ENCODE assay signal across 15 cellular contexts in the genomic region with DNA sequence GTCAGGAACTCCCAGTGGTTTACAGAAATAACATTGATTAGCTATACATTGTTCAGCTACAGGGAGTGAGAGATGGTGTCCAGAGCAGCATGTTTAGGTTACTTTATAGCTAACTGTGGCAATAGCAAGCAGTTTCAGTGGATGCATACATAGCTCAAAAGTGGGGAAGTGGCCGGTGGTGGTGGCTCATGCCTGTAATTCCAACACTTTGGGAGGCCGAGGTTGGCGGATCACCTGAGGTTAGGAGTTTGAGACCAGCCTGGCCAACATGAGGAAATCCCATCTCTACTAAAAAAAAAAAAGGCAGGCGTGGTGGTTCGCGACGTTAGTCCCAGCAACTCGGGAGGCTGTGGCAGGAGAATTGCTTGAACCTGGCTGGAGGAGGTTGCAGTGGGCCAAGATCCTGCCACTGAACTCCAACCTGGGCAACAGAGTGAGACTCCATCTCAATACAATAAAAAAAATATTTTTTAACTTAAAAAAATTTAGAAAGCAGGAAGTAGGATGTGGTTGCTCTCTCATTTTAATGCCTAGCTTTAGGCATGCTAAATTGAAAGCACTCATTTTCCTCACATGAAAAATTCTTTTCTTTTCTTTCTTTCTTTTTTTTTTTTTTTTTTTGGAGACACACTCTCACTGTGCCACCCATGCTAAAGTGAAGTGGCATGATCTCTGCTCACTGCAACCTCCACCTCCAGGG.
DNase-seq lines count a peak whose midpoint lies in the region; ATAC-seq and TF ChIP-seq lines count a peak whose summit lies in the region.
"Had no signal": no experiment of that assay in that cellular context is flagged by ENCODE, and none has a peak within 500 bp of the region (broad histone marks: within the 10 kb centered on the region; RNA-seq: fewer than 3 reads in every experiment).

No MANE protein-coding gene starts in this region.

- H3K27me3 ChIP-seq in CD8-positive, alpha-beta T cell (ENCODE audit: insufficient read depth, low read length) = no peaks in the 10 kb centered on the region
- H3K27me3 ChIP-seq in PC-3 (ENCODE audit: low read length) (no peaks in the 10 kb centered on the region), neural progenitor cell (no peaks in the 10 kb centered on the region), uterus (no peaks in the 10 kb centered on the region), SJCRH30 (no peaks in the 10 kb centered on the region)
- H3K27me3 ChIP-seq: body of pancreas had no signal

- no peaks in the 10 kb centered on the region for H3K27me3 Mint-ChIP-seq in CD8-positive, alpha-beta T cell (ENCODE audit: low read depth)
- H3K27me3 Mint-ChIP-seq in activated naive CD8-positive, alpha-beta T cell treated with anti-CD3 and anti-CD28 coated beads for 36 hours = no peaks in the 10 kb centered on the region
- no peaks in the 10 kb centered on the region for H3K27me3 Mint-ChIP-seq in neural progenitor cell (ENCODE audit: insufficient read depth, low read depth)

- CTCF ChIA-PET in CD8-positive, alpha-beta T cell (lab: Charles Lee) = interaction anchor here (1.1 to 2.8 kb wide), 4 partner anchors 9 to 28 kb away, joined by 3 to 12 read pairs (median 4); no protein-coding TSS in a partner anchor
- CTCF ChIA-PET in PC-3 (lab: Charles Lee) = no interaction called here

- H3F3A ChIP-seq in PC-3 (ENCODE audit: low read length, unreplicated experiment) = peaks cover 10% of the 10 kb centered on the region
- H3F3A ChIP-seq in neural progenitor cell (ENCODE audit: low read depth) = no peaks in the 10 kb centered on the region

- BruUV-seq in PC-3 (replicated peaks; lab: Mats Ljungman, UMichigan) = no TSS peak

- no peaks in the 10 kb centered on the region for H3K9me3 ChIP-seq in CD8-positive, alpha-beta T cell (ENCODE audit: low read length)
- H3K9me3 ChIP-seq in PC-3 (ENCODE audit: low read length) (no peaks in the 10 kb centered on the region), neural progenitor cell (ENCODE audit: low read depth) (no peaks in the 10 kb centered on the region), uterus (no peaks in the 10 kb centered on the region), SJCRH30 (replicated peaks) (no peaks in the 10 kb centered on the region)
- H3K9me3 ChIP-seq: body of pancreas had no signal

- intact Hi-C loops in CD8-positive, alpha-beta T cell (cut with DNase I, micrococcal nuclease) = loop anchor here (5.0 to 10.0 kb wide), 2 partner anchors 64 to 151 kb away; no protein-coding TSS in a partner anchor
- intact Hi-C loops in PC-3 (cut with micrococcal nuclease) = loop anchor here (10.0 kb wide), 1 partner anchor 151 kb away; no protein-coding TSS in a partner anchor
- intact Hi-C loops in uterus (cut with DNase I; ENCODE audit: low total_unique reads) = no loop called here

- H3K79me2 ChIP-seq in PC-3 (ENCODE audit: low read length) = no peaks in the 10 kb centered on the region
- no peaks in the 10 kb centered on the region for H3K79me2 ChIP-seq in neural progenitor cell (ENCODE audit: low read depth)

- H3K27ac ChIP-seq in CD8-positive, alpha-beta T cell (ENCODE audit: low read depth, low read length) = peak overlapping the region; percentile 68
- peak overlapping the region; percentile 80 for H3K27ac ChIP-seq in PC-3 (ENCODE audit: low read length)
- no peak overlapping the region for H3K27ac ChIP-seq in neural progenitor cell
- no peak overlapping the region for H3K27ac ChIP-seq in uterus
- no peak overlapping the region for H3K27ac ChIP-seq in SJCRH30
- H3K27ac ChIP-seq: body of pancreas had no signal

- no peaks in the 10 kb centered on the region for H3K9me3 Mint-ChIP-seq in CD8-positive, alpha-beta T cell
- no peaks in the 10 kb centered on the region for H3K9me3 Mint-ChIP-seq in activated naive CD8-positive, alpha-beta T cell treated with anti-CD3 and anti-CD28 coated beads for 36 hours
- no peaks in the 10 kb centered on the region for H3K9me3 Mint-ChIP-seq in neural progenitor cell
- H3K9me3 Mint-ChIP-seq: GM23338 had no signal

- H3K9ac ChIP-seq in PC-3 (ENCODE audit: low read length) (peak overlapping the region; percentile 37; the same call in 1 of the 2 replicates), neural progenitor cell (no peak overlapping the region)

- TF ChIP-seq CTCF in CD8-positive, alpha-beta T cell (IDR thresholded peaks at IDR 0.05) = no peak
- TF ChIP-seq CTCF in PC-3 (conservative IDR thresholded peaks at IDR 0.05; ENCODE audit: low read depth, low read length) (no peak), neural progenitor cell (IDR thresholded peaks at IDR 0.05) (no peak), uterus (IDR thresholded peaks at IDR 0.05) (no peak)

- H3K4me3 ChIP-seq in CD8-positive, alpha-beta T cell (ENCODE audit: low read depth, low read length) = peak overlapping the region; percentile 20
- H3K4me3 ChIP-seq in PC-3 (ENCODE audit: low read length) (no peak overlapping the region; the same call in 1 of the 2 replicates), neural progenitor cell (no peak overlapping the region), uterus (no peak overlapping the region), SJCRH30 (no peak overlapping the region)
- H3K4me3 ChIP-seq: body of pancreas, GM23338 had no signal

- H3K4me3 Mint-ChIP-seq in CD8-positive, alpha-beta T cell = peak overlapping the region; percentile 65
- peak overlapping the region; percentile 75 for H3K4me3 Mint-ChIP-seq in activated naive CD8-positive, alpha-beta T cell treated with anti-CD3 and anti-CD28 coated beads for 36 hours
- H3K4me3 Mint-ChIP-seq in neural progenitor cell = no peak overlapping the region
- H3K4me3 Mint-ChIP-seq: GM23338 had no signal

- POLR2A ChIA-PET in CD8-positive, alpha-beta T cell (lab: Charles Lee) = interaction anchor here (0.8 to 2.6 kb wide), 5 partner anchors 9 to 149 kb away, joined by 3 to 15 read pairs (median 6); no protein-coding TSS in a partner anchor
- POLR2A ChIA-PET in PC-3 (lab: Charles Lee; ENCODE audit: unreplicated experiment) = interaction anchor here (0.6 kb wide), 1 partner anchor 110 kb away, joined by 6 read pairs; no protein-coding TSS in a partner anchor

- peaks cover 54% of the 10 kb centered on the region for H3K4me1 Mint-ChIP-seq in CD8-positive, alpha-beta T cell (ENCODE audit: low read depth)
- peaks cover 38% of the 10 kb centered on the region for H3K4me1 Mint-ChIP-seq in activated naive CD8-positive, alpha-beta T cell treated with anti-CD3 and anti-CD28 coated beads for 36 hours
- peaks cover 13% of the 10 kb centered on the region for H3K4me1 Mint-ChIP-seq in neural progenitor cell

- H3K4me2 ChIP-seq in PC-3 (ENCODE audit: low read length) (peak overlapping the region; percentile 64), neural progenitor cell (no peak overlapping the region)
- H3K4me2 ChIP-seq: GM23338 had no signal

- TF ChIP-seq POLR2A in uterus (IDR thresholded peaks at IDR 0.05) = no peak

- no peaks in the 10 kb centered on the region for H3K36me3 Mint-ChIP-seq in CD8-positive, alpha-beta T cell
- no peaks in the 10 kb centered on the region for H3K36me3 Mint-ChIP-seq in activated naive CD8-positive, alpha-beta T cell treated with anti-CD3 and anti-CD28 coated beads for 36 hours
- no peaks in the 10 kb centered on the region for H3K36me3 Mint-ChIP-seq in neural progenitor cell

- H2AFZ ChIP-seq in PC-3 (ENCODE audit: low read length) = no peak overlapping the region
- peak overlapping the region; percentile 51 for H2AFZ ChIP-seq in neural progenitor cell (replicated peaks)
- H2AFZ ChIP-seq: GM23338 had no signal

- DNase-seq in CD8-positive, alpha-beta T cell = peak in 1 of 7 experiments; percentile 58
- DNase-seq in PC-3 = no peak
- DNase-seq in activated naive CD8-positive, alpha-beta T cell treated with anti-CD3 and anti-CD28 coated beads for 36 hours = no peak
- DNase-seq in neural progenitor cell (ENCODE audit: low spot score) = no peak
- DNase-seq in uterus = no peak
- DNase-seq in SJCRH30 = no peak
- DNase-seq: body of pancreas, GDM1, NCI-H2081, NCI-H82, T1000 had no signal

- H4K20me1 ChIP-seq in PC-3 (ENCODE audit: low read length) (no peaks in the 10 kb centered on the region), neural progenitor cell (ENCODE audit: low read depth) (no peaks in the 10 kb centered on the region)

- H3K9me2 ChIP-seq in PC-3 (replicated peaks; ENCODE audit: low read length) = no peaks in the 10 kb centered on the region

- H3K4me1 ChIP-seq in CD8-positive, alpha-beta T cell (ENCODE audit: insufficient read depth, low read length) = peaks cover 45% of the 10 kb centered on the region
- H3K4me1 ChIP-seq in PC-3 (ENCODE audit: insufficient read depth, low read length) (peaks cover 33% of the 10 kb centered on the region), neural progenitor cell (no peaks in the 10 kb centered on the region), uterus (no peaks in the 10 kb centered on the region), SJCRH30 (no peaks in the 10 kb centered on the region)
- H3K4me1 ChIP-seq: body of pancreas had no signal

- H3K36me3 ChIP-seq in CD8-positive, alpha-beta T cell (ENCODE audit: insufficient read depth, low read length) = no peaks in the 10 kb centered on the region
- H3K36me3 ChIP-seq in PC-3 (ENCODE audit: low read depth, low read length) = no peaks in the 10 kb centered on the region
- no peaks in the 10 kb centered on the region for H3K36me3 ChIP-seq in neural progenitor cell
- no peaks in the 10 kb centered on the region for H3K36me3 ChIP-seq in uterus
- H3K36me3 ChIP-seq in SJCRH30 = no peaks in the 10 kb centered on the region

- peak overlapping the region; percentile 96 for H3K27ac Mint-ChIP-seq in CD8-positive, alpha-beta T cell
- peak overlapping the region; percentile 97 for H3K27ac Mint-ChIP-seq in activated naive CD8-positive, alpha-beta T cell treated with anti-CD3 and anti-CD28 coated beads for 36 hours
- H3K27ac Mint-ChIP-seq in neural progenitor cell = no peak overlapping the region
- H3K27ac Mint-ChIP-seq: GM23338 had no signal

- peak; percentile 38 for ATAC-seq in CD8-positive, alpha-beta T cell
- peak; percentile 19 for ATAC-seq in PC-3
- ATAC-seq in HG03432 (IDR thresholded peaks at IDR 0.05; ENCODE audit: unreplicated experiment) = no peak
- no peak for ATAC-seq in HG02970 (IDR thresholded peaks at IDR 0.05; ENCODE audit: low FRiP score, unreplicated experiment)
- ATAC-seq: body of pancreas, GM23338, Right ventricle myocardium inferior had no signal

Comparison
In these comparisons a context has a peak if more than half of its experiments do, and no peak if none do; other contexts are left out.
1. ATAC-seq: peak in CD8-positive, alpha-beta T cell (single experiment) and PC-3 (single experiment); none in HG03432 (single experiment) and HG02970 (single experiment).
2. H3K27ac ChIP-seq: peak in CD8-positive, alpha-beta T cell (single experiment) and PC-3 (single experiment); none in neural progenitor cell (single experiment), uterus (0 of 2) and SJCRH30 (single experiment).